Comparison of ENCODE assay signal across 9 cellular contexts in the genomic region with DNA sequence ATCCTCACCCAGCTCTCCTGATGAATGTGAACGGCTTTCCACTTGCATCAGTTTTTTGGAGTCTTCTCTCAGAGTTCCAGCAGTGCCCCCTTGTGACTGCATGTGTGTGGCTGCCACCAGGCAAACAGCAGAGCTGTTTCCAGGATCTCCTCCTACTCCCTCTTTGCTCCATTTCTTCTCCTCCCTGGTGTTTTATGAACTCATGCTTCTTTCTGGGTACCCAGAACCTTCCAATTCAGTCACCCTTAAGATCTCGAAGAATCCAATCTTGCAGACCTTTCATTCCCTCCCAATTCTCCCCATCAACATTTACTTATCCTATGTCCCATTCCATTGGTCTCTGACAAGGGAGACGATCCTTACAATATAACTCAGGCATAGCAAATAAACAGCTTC. TPM values are rescaled to one million over a fixed set of nuclear protein-coding genes. Genes with fewer than 3 reads are reported as not detected.
A peak's percentile ranks its signal among the peaks of the same experiment; 100 is the strongest.
DNase-seq lines count a peak whose midpoint lies in the region; ATAC-seq, FAIRE-seq and TF ChIP-seq lines count a peak whose summit lies in the region.
"Had no signal": no experiment of that assay in that cellular context is flagged by ENCODE, and none has a peak within 500 bp of the region (broad histone marks: within the 10 kb centered on the region; RNA-seq: fewer than 3 reads in every experiment).

No MANE protein-coding gene starts in this region.

- peak; percentile 86 for TF ChIP-seq CTCF in brain microvascular endothelial cell (IDR thresholded peaks at IDR 0.05; ENCODE audit: low read depth, low read length, missing control alignments)

- no peaks in the 10 kb centered on the region for H3K36me3 Mint-ChIP-seq in immature natural killer cell

- ATAC-seq in HG02588 (IDR thresholded peaks at IDR 0.05; ENCODE audit: unreplicated experiment) = no peak

- no peaks in the 10 kb centered on the region for H3K9me3 Mint-ChIP-seq in immature natural killer cell
- H3K9me3 Mint-ChIP-seq: activated B cell treated with CpG ODN at 0.5 μM for 24 hours had no signal

- H3K27ac ChIP-seq in brain microvascular endothelial cell = no peak overlapping the region

- in situ Hi-C loops in brain microvascular endothelial cell (cut with HindIII; ENCODE audit: low pct_ligation_motif_present, low sequenced_read_pairs) = no loop called here

- H3K27ac Mint-ChIP-seq in immature natural killer cell = peak overlapping the region in 1 of 6 donors; percentile 34
- H3K27ac Mint-ChIP-seq: activated B cell treated with CpG ODN at 0.5 μM for 24 hours had no signal

- H3K27me3 Mint-ChIP-seq in immature natural killer cell (ENCODE audit: low read depth in 3 of 3) = peaks cover 0 to 12% (median 0%) of the 10 kb centered on the region in 3 donors
- H3K27me3 Mint-ChIP-seq: activated B cell treated with CpG ODN at 0.5 μM for 24 hours had no signal

- FAIRE-seq in HTR-8/SVneo (lab: Jason Lieb, UNC) = no peak

- no peak overlapping the region for H3K4me3 Mint-ChIP-seq in immature natural killer cell
- H3K4me3 Mint-ChIP-seq: activated B cell treated with CpG ODN at 0.5 μM for 24 hours had no signal

- no peak overlapping the region for H3K4me3 ChIP-seq in brain microvascular endothelial cell (ENCODE audit: low read depth, low read length)

- no peaks in the 10 kb centered on the region for H3K36me3 ChIP-seq in brain microvascular endothelial cell (replicated peaks)

- peaks cover 0 to 4% of the 10 kb centered on the region in 2 donors for H3K4me1 Mint-ChIP-seq in immature natural killer cell

- no peaks in the 10 kb centered on the region for H3K27me3 ChIP-seq in brain microvascular endothelial cell (replicated peaks)

- DNase-seq in DMS153 treated with DMSO at 0.1 percent for 48 hours (lab: John Stamatoyannopoulos, UW; ENCODE audit: unreplicated experiment) = peak; percentile 11
- DNase-seq in HTR-8/SVneo (ENCODE audit: insufficient read length, low spot score) = peak; percentile 59
- DNase-seq in RKO (ENCODE audit: low spot score) = peak; percentile 67
- DNase-seq in brain microvascular endothelial cell = peak; percentile 72
- DNase-seq in immature natural killer cell = peak in 2 of 3 donors; percentile 9 to 14
- DNase-seq in stimulated activated CD4-positive, alpha-beta T cell treated with anti-CD3 and anti-CD28 coated beads, Interleukin-4, amount 100 ng/mL, for 24 hours = peak; percentile 36
- no peak for DNase-seq in activated CD4-positive, CD25-positive, alpha-beta regulatory T cell treated with anti-CD3 and anti-CD28 coated beads, Interleukin-2, amount 50 U/mL, for 72 hours
- DNase-seq: activated B cell treated with CpG ODN at 0.5 μM for 24 hours had no signal

RNA-seq across cellular contexts. Expression of a gene that starts 6.8 kb away (rescaled TPM):
- polyA plus RNA-seq in immature natural killer cell = 10 to 100 TPM in 1 of 3 donors, 1 to 10 TPM in 2; 5.8 to 10.8 (median 7.1) TPM

RNA-seq across cellular contexts. Expression of a gene that starts 42.8 kb away (rescaled TPM):
- polyA plus RNA-seq in immature natural killer cell = 10 to 100 TPM; 45.8 to 70.2 (median 48.0) TPM
